1 cellular context compared by ENCODE assay signal in the genomic region with DNA sequence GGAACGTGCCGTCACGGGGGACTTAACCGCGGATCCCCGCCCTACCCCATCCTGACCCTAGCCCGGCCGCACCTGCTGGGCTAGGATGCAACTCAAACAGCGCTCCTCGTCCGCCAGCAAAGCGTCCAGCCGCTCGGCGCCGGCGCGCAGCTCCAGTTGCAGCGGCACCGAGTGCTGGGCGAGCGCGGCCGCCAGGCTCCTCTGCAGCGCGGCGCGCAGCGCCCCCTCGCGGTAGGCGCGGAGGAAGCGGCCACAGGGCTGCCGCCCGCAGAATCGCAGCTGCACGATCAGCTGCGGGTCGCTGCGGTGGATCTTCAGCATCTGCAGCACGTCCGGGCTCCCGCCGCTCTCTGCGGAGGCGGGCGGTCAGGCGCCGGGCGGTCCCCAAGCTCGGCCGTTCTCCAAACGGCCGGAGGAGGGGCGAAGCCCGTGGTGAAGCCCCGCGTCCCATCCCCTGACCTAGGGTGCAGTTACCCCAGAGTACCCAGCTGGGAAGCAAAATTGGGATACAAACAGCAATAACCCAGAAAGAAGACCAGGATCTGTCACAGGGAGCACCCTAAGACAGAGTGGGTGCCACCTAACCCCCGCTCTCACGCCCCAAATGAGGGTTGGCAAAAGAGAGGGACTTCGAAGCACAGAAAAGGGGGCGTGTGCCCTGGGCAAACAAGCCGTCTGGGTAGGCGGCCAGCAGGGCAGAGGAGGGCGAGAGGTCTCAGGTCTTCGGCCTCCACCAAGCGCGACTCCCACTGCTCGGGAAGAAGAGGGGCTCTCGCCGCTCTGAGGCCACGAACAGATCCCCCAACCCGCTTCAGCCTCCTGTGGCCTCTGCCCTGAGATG.
TF ChIP-seq lines count a peak whose summit lies in the region.

No MANE protein-coding gene starts in this region.

TF ChIP-seq in endothelial cell of umbilical vein, 7 proteins besides CTCF, POLR2A, EP300 and RAD21 (continued from another document):
- TF ChIP-seq EZH2 (IDR thresholded peaks at IDR 0.05; ENCODE audit: borderline replicate concordance, low read depth, low read length, severe bottlenecking), result peak; percentile 62
- TF ChIP-seq GATA2 (IDR thresholded peaks at IDR 0.05; ENCODE audit: insufficient read depth, insufficient read length, low read depth, low read length), result no peak
